Comparison of ENCODE assay signal across 8 cellular contexts in genomic region chr9:706606-707451, GRCh38.
DNase-seq lines count a peak whose midpoint lies in the region; ATAC-seq and TF ChIP-seq lines count a peak whose summit lies in the region.

No MANE protein-coding gene starts in this region.

- peak overlapping the region; percentile 30 for H2AK5ac ChIP-seq in IMR-90 (ENCODE audit: low read depth, low read length)

- peak overlapping the region; percentile 79 for H3K14ac ChIP-seq in IMR-90 (replicated peaks; ENCODE audit: low read depth, low read length)

- no peak for TF ChIP-seq CTCF in IMR-90 (conservative IDR thresholded peaks at IDR 0.05; ENCODE audit: low read depth, low read length)
- no peak for TF ChIP-seq CTCF in lower leg skin (IDR thresholded peaks at IDR 0.05)

- POLR2A ChIA-PET in IMR-90 (lab: Charles Lee; ENCODE audit: unreplicated experiment): interaction anchor here (0.6 to 2.4 kb wide), 3 partner anchors 14 to 1460 kb away, joined by 3 to 10 read pairs (median 3); no protein-coding TSS in a partner anchor
- POLR2A ChIA-PET in activated CD4-positive, alpha-beta memory T cell treated with anti-CD3 and anti-CD28 coated beads for 36 hours (lab: Charles Lee): no interaction called here

- H3K56ac ChIP-seq in IMR-90 (ENCODE audit: extremely low read depth, insufficient read depth, low read length): peak overlapping the region; percentile 76

- DNase-seq in Daoy (ENCODE audit: low read depth): peak; percentile 75
- peak; percentile 75 for DNase-seq in IMR-90
- peak; percentile 66 for DNase-seq in activated CD4-positive, alpha-beta memory T cell treated with anti-CD3 and anti-CD28 coated beads for 36 hours
- peak in 1 of 3 experiments; percentile 3 for DNase-seq in effector memory CD8-positive, alpha-beta T cell
- peak; percentile 76 to 96 for DNase-seq in lower leg skin (ENCODE audit: low spot score in 2 of 2)
- peak; percentile 5 to 11 for DNase-seq in stimulated activated CD4-positive, alpha-beta T cell treated with anti-CD3 and anti-CD28 coated beads, Interleukin-4, amount 100 ng/mL, for 4 hours
- DNase-seq in NCI-H345 treated with DMSO at 0.1 percent for 48 hours (lab: John Stamatoyannopoulos, UW; ENCODE audit: unreplicated experiment): no peak
- DNase-seq in NAMALWA (ENCODE audit: low spot score): no peak

- peak overlapping the region; percentile 49 for H2BK20ac ChIP-seq in IMR-90 (ENCODE audit: low read depth, low read length)

- no TSS peak for BruUV-seq in IMR-90 (replicated peaks; lab: Mats Ljungman, UMichigan)

- peak overlapping the region; percentile 84 to 95 for H4K8ac ChIP-seq in IMR-90 (ENCODE audit: low read depth in 2 of 2, low read length in 2 of 2)

- peak overlapping the region; percentile 9 for H3K27ac Mint-ChIP-seq in activated CD4-positive, alpha-beta memory T cell treated with anti-CD3 and anti-CD28 coated beads for 36 hours
- peak overlapping the region; percentile 74 to 77 for H3K27ac Mint-ChIP-seq in effector memory CD8-positive, alpha-beta T cell

- peak overlapping the region; percentile 92 for H2BK15ac ChIP-seq in IMR-90 (ENCODE audit: low read depth, low read length)

- no peaks in the 10 kb centered on the region for H3K9me3 ChIP-seq in IMR-90 (ENCODE audit: control insufficient read depth, insufficient read depth, low read length)

- H3K27me3 ChIP-seq in IMR-90 (ENCODE audit: control insufficient read depth, insufficient read depth, low read length): no peaks in the 10 kb centered on the region

- H2AK9ac ChIP-seq in IMR-90 (replicated peaks; ENCODE audit: low read depth, low read length, poor library complexity): peak overlapping the region; percentile 87

- H3K36me3 ChIP-seq in IMR-90 (ENCODE audit: control insufficient read depth, insufficient read depth, low read length): peaks cover 12% of the 10 kb centered on the region

- in situ Hi-C loops in IMR-90 (cut with MboI; ENCODE audit: low sequenced_read_pairs): no loop called here

- H2AFZ ChIP-seq in IMR-90 (replicated peaks; ENCODE audit: low read length, poor library complexity): peak overlapping the region; percentile 77

- H3K36me3 Mint-ChIP-seq in activated CD4-positive, alpha-beta memory T cell treated with anti-CD3 and anti-CD28 coated beads for 36 hours: peaks cover 9% of the 10 kb centered on the region
- H3K36me3 Mint-ChIP-seq in effector memory CD8-positive, alpha-beta T cell (ENCODE audit: insufficient read depth): peaks cover 6% of the 10 kb centered on the region

- peak overlapping the region; percentile 86 for H3K4ac ChIP-seq in IMR-90 (ENCODE audit: low read depth, low read length)

- H3K4me1 ChIP-seq in IMR-90 (ENCODE audit: control insufficient read depth, insufficient read depth, low read length): peaks cover 8% of the 10 kb centered on the region

- peak overlapping the region; percentile 57 for H3K23ac ChIP-seq in IMR-90 (ENCODE audit: low read depth, low read length)

- H2BK120ac ChIP-seq in IMR-90 (ENCODE audit: low read depth, low read length): peak overlapping the region; percentile 73

- H3K4me3 Mint-ChIP-seq in activated CD4-positive, alpha-beta memory T cell treated with anti-CD3 and anti-CD28 coated beads for 36 hours: peak overlapping the region; percentile 80
- H3K4me3 Mint-ChIP-seq in effector memory CD8-positive, alpha-beta T cell: peak overlapping the region; percentile 87 to 89

- H4K20me1 ChIP-seq in IMR-90 (ENCODE audit: insufficient read depth, low read length): no peaks in the 10 kb centered on the region

- 15% methylated on average over 22 of the region's 51 CpGs; no CpG with 5 or more reads in 1 of the 2 experiments for WGBS in IMR-90 (ENCODE audit: extremely low coverage in 2 of 2, insufficient read length in 1 of 2), 2 experiments
- WGBS in lower leg skin, 2 donors: 1% methylated on average over 24 to 42 of the region's 51 CpGs

- peak overlapping the region; percentile 58 for H3K4me3 ChIP-seq in IMR-90 (ENCODE audit: insufficient read depth, low read depth, low read length)
- peak overlapping the region; percentile 41 for H3K4me3 ChIP-seq in lower leg skin (ENCODE audit: low read depth, poor library complexity, severe bottlenecking)

- H4K5ac ChIP-seq in IMR-90 (ENCODE audit: low read depth, low read length): peak overlapping the region; percentile 94

- peak; percentile 92 for ATAC-seq in IMR-90 (ENCODE audit: low read depth)
- ATAC-seq in effector memory CD8-positive, alpha-beta T cell (replicated peaks): peak; percentile 49

- H3K27me3 Mint-ChIP-seq in activated CD4-positive, alpha-beta memory T cell treated with anti-CD3 and anti-CD28 coated beads for 36 hours: peaks cover 5% of the 10 kb centered on the region
- H3K27me3 Mint-ChIP-seq in effector memory CD8-positive, alpha-beta T cell: peaks cover 26 to 54% of the 10 kb centered on the region in 2 donors

- peak overlapping the region; percentile 98 for H3K27ac ChIP-seq in IMR-90 (ENCODE audit: insufficient read depth, low read length)

- peaks cover 25 to 63% of the 10 kb centered on the region in 2 experiments for H3K79me1 ChIP-seq in IMR-90 (ENCODE audit: low read depth in 1 of 2, low read length in 2 of 2)

- dilution Hi-C loops in IMR-90 (cut with HindIII; ENCODE audit: low sequenced_read_pairs, unreplicated experiment): no loop called here

- intact Hi-C loops in IMR-90 (cut with micrococcal nuclease) (loop anchor here (1.0 to 2.0 kb wide), 3 partner anchors 11 to 92 kb away; no protein-coding TSS in a partner anchor), lower leg skin (cut with DNase I; ENCODE audit: low total_unique reads) (no loop called here)
- intact Hi-C loops in activated CD4-positive, alpha-beta memory T cell treated with anti-CD3 and anti-CD28 coated beads for 36 hours (cut with micrococcal nuclease): no loop called here

- CTCF ChIA-PET in IMR-90 (lab: Yijun Ruan, JAX): no interaction called here
- CTCF ChIA-PET in activated CD4-positive, alpha-beta memory T cell treated with anti-CD3 and anti-CD28 coated beads for 36 hours (lab: Charles Lee): no interaction called here

- peak overlapping the region; percentile 79 for H2BK5ac ChIP-seq in IMR-90 (ENCODE audit: low read depth, low read length, poor library complexity, severe bottlenecking)

- peak overlapping the region; percentile 94 for H3K9ac ChIP-seq in IMR-90 (ENCODE audit: low read depth, low read length)

- H3K18ac ChIP-seq in IMR-90 (ENCODE audit: low read depth, low read length): peak overlapping the region; percentile 99

- peak overlapping the region; percentile 98 for H3K4me2 ChIP-seq in IMR-90 (ENCODE audit: low read depth, low read length)

- peak overlapping the region; percentile 89 for H4K91ac ChIP-seq in IMR-90 (ENCODE audit: insufficient read depth, low read depth, low read length)

- H3K9me1 ChIP-seq in IMR-90 (ENCODE audit: insufficient read depth, low read length): peaks cover 13% of the 10 kb centered on the region

- no peaks in the 10 kb centered on the region for H3K9me3 Mint-ChIP-seq in activated CD4-positive, alpha-beta memory T cell treated with anti-CD3 and anti-CD28 coated beads for 36 hours
- H3K9me3 Mint-ChIP-seq in effector memory CD8-positive, alpha-beta T cell: no peaks in the 10 kb centered on the region

- TF ChIP-seq POLR2A in IMR-90 (IDR thresholded peaks at IDR 0.05; ENCODE audit: low read depth, low read length): no peak
- no peak for TF ChIP-seq POLR2A in lower leg skin (IDR thresholded peaks at IDR 0.05)

- peaks cover 12% of the 10 kb centered on the region for H3K4me1 Mint-ChIP-seq in activated CD4-positive, alpha-beta memory T cell treated with anti-CD3 and anti-CD28 coated beads for 36 hours (ENCODE audit: low read depth)
- peaks cover 7% of the 10 kb centered on the region in 2 donors for H3K4me1 Mint-ChIP-seq in effector memory CD8-positive, alpha-beta T cell (ENCODE audit: low read depth in 2 of 2)

- no peak; the same call in 1 of the 2 replicates for TF ChIP-seq RAD21 in IMR-90 (IDR thresholded peaks at IDR 0.05; ENCODE audit: low read length)

TF ChIP-seq in IMR-90, 13 proteins besides CTCF, POLR2A, EP300 and RAD21:
- TF ChIP-seq RFX5 (IDR thresholded peaks at IDR 0.05; ENCODE audit: low read depth, low read length) (no peak), MAZ (IDR thresholded peaks at IDR 0.05; ENCODE audit: borderline replicate concordance, low read depth, low read length) (peak; percentile 27; the same call in 1 of the 2 replicates), RCOR1 (IDR thresholded peaks at IDR 0.05; ENCODE audit: insufficient replicate concordance, low read length) (no peak), MAFK (IDR thresholded peaks at IDR 0.05; ENCODE audit: low read depth, low read length) (no peak), CEBPB (IDR thresholded peaks at IDR 0.05; ENCODE audit: low read depth, low read length) (peak; percentile 26; the same call in 1 of the 2 replicates), FOS (IDR thresholded peaks at IDR 0.05; ENCODE audit: low read depth, low read length) (no peak), CHD1 (IDR thresholded peaks at IDR 0.05; ENCODE audit: low read depth, low read length) (no peak), MXI1 (IDR thresholded peaks at IDR 0.05; ENCODE audit: borderline replicate concordance, low read depth, low read length) (peak; percentile 94)
- TF ChIP-seq, protein P1, sequence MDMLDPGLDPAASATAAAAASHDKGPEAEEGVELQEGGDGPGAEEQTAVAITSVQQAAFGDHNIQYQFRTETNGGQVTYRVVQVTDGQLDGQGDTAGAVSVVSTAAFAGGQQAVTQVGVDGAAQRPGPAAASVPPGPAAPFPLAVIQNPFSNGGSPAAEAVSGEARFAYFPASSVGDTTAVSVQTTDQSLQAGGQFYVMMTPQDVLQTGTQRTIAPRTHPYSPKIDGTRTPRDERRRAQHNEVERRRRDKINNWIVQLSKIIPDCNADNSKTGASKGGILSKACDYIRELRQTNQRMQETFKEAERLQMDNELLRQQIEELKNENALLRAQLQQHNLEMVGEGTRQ (IDR thresholded peaks at IDR 0.05; ENCODE audit: low read depth, low read length): peak; percentile 20; the same call in 1 of the 2 replicates
- TF ChIP-seq, protein P2, sequence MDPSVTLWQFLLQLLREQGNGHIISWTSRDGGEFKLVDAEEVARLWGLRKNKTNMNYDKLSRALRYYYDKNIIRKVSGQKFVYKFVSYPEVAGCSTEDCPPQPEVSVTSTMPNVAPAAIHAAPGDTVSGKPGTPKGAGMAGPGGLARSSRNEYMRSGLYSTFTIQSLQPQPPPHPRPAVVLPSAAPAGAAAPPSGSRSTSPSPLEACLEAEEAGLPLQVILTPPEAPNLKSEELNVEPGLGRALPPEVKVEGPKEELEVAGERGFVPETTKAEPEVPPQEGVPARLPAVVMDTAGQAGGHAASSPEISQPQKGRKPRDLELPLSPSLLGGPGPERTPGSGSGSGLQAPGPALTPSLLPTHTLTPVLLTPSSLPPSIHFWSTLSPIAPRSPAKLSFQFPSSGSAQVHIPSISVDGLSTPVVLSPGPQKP (IDR thresholded peaks at IDR 0.05; ENCODE audit: borderline replicate concordance, low read depth, low read length): no peak

Comparison
In these comparisons a context has a peak if more than half of its experiments do, and no peak if none do; other contexts are left out.
1. DNase-seq: peak in Daoy (single experiment), IMR-90 (single experiment), activated CD4-positive, alpha-beta memory T cell treated with anti-CD3 and anti-CD28 coated beads for 36 hours (single experiment), lower leg skin (2 of 2) and stimulated activated CD4-positive, alpha-beta T cell treated with anti-CD3 and anti-CD28 coated beads, Interleukin-4, amount 100 ng/mL, for 4 hours (2 of 2); none in NCI-H345 treated with DMSO at 0.1 percent for 48 hours (single experiment) and NAMALWA (single experiment).